25 cellular contexts compared by ENCODE assay signal in the genomic region with DNA sequence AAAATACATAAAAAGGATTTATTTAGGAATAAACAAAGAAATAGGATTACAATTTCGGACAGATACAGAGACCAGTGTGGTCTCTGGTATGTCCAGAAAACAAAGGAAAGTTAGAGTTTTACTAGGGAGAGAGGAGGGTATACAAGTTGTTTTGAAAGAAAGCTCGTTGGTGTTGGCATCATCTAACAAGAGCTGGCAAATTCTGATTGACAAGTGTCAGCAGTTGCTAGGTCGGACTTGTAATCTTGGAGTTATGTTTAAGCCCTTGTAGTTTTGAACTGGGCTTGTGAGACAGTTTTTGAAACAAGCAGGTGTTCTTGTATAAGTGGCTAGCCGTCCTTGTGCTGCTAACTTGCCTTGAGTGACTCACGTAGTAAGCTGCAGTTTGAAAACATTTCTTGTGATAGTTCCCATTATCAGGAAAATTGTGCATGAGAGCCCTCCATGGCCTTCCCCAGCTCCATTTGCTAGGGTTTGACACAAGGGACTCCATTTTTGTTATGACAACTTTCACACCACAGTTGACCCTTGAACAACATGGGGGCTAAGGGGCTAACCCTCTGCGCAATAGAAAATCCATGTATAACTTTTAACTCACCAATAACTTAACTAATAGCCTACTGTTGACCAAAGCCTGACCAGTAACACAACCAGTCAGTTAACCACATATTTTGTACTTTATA. TPM values are rescaled to one million over a fixed set of nuclear protein-coding genes. Genes with fewer than 3 reads are reported as not detected.
DNase-seq lines count a peak whose midpoint lies in the region; ATAC-seq, FAIRE-seq and TF ChIP-seq lines count a peak whose summit lies in the region.
"Had no signal": no experiment of that assay in that cellular context is flagged by ENCODE, and none has a peak within 500 bp of the region (broad histone marks: within the 10 kb centered on the region; RNA-seq: fewer than 3 reads in every experiment).

No MANE protein-coding gene starts in this region.

- no peak overlapping the region for H3K4me2 ChIP-seq in keratinocyte (ENCODE audit: control insufficient read depth, extremely low read depth, insufficient read depth, low read depth, low read length)
- H3K4me2 ChIP-seq in trophoblast cell (ENCODE audit: low read length): no peak overlapping the region

- dilution Hi-C loops in keratinocyte (cut with MboI; ENCODE audit: extremely low pct_ligation_motif_present, low sequenced_read_pairs): no loop called here

- no peaks in the 10 kb centered on the region for H3K4me1 Mint-ChIP-seq in stimulated activated naive CD8-positive, alpha-beta T cell treated with anti-CD3 and anti-CD28 coated beads, Interleukin-15, amount 100 ng/mL, for 72 hours
- H3K4me1 Mint-ChIP-seq: B cell had no signal

- H3K27me3 Mint-ChIP-seq in stimulated activated naive CD8-positive, alpha-beta T cell treated with anti-CD3 and anti-CD28 coated beads, Interleukin-15, amount 100 ng/mL, for 72 hours: peaks cover 27% of the 10 kb centered on the region

- H3K79me1 ChIP-seq in trophoblast cell (ENCODE audit: low read length): no peaks in the 10 kb centered on the region

- H2BK5ac ChIP-seq in trophoblast cell (ENCODE audit: low read depth, low read length, poor library complexity): no peak overlapping the region

- H3K9me3 ChIP-seq in heart right ventricle: no peaks in the 10 kb centered on the region
- H3K9me3 ChIP-seq in keratinocyte (ENCODE audit: control insufficient read depth, low read depth, low read length): no peaks in the 10 kb centered on the region
- no peaks in the 10 kb centered on the region for H3K9me3 ChIP-seq in trophoblast cell (ENCODE audit: insufficient read depth, low read depth, low read length)
- H3K9me3 ChIP-seq: Caco-2, Peyer's patch had no signal

- H4K12ac ChIP-seq in trophoblast cell (ENCODE audit: low read depth, low read length): no peak overlapping the region

- no peak overlapping the region for H4K8ac ChIP-seq in trophoblast cell (ENCODE audit: low read depth, low read length)

- H4K20me1 ChIP-seq in keratinocyte (ENCODE audit: control insufficient read depth, extremely low read depth, insufficient read depth, low read length): no peaks in the 10 kb centered on the region

- TF ChIP-seq CTCF in heart right ventricle (IDR thresholded peaks at IDR 0.05) (no peak), keratinocyte (optimal IDR thresholded peaks at IDR 0.05 in 1 of 3, IDR thresholded peaks at IDR 0.05 in 1 of 3, conservative IDR thresholded peaks at IDR 0.05 in 1 of 3; ENCODE audit: extremely low read depth in 1 of 3, insufficient read depth in 2 of 3, low read length in 3 of 3) (no peak)

- in situ Hi-C loops in SK-MEL-5 (cut with HindIII; ENCODE audit: low pct_unique_long_range_greater_than_20kb, low sequenced_read_pairs): no loop called here

- H3K27me3 ChIP-seq in heart right ventricle (no peaks in the 10 kb centered on the region), keratinocyte (ENCODE audit: control insufficient read depth, extremely low read depth, insufficient read depth, low read length) (no peaks in the 10 kb centered on the region), trophoblast cell (ENCODE audit: insufficient read depth, low read length) (no peaks in the 10 kb centered on the region)
- H3K27me3 ChIP-seq: Peyer's patch had no signal

- no peaks in the 10 kb centered on the region for H3K79me2 ChIP-seq in keratinocyte (ENCODE audit: control insufficient read depth, insufficient read depth, low read length)
- H3K79me2 ChIP-seq in trophoblast cell (ENCODE audit: control insufficient read depth, insufficient read depth, low read length, poor library complexity): no peaks in the 10 kb centered on the region

- H3K27ac Mint-ChIP-seq in stimulated activated naive CD8-positive, alpha-beta T cell treated with anti-CD3 and anti-CD28 coated beads, Interleukin-15, amount 100 ng/mL, for 72 hours: no peak overlapping the region
- H3K27ac Mint-ChIP-seq: B cell; CD8-positive, alpha-beta T cell had no signal

- no peak overlapping the region for H4K91ac ChIP-seq in trophoblast cell (ENCODE audit: low read depth, low read length)

- no peak overlapping the region for H3K4ac ChIP-seq in trophoblast cell (ENCODE audit: low read depth, low read length)

- no peak overlapping the region for H3K4me3 Mint-ChIP-seq in stimulated activated naive CD8-positive, alpha-beta T cell treated with anti-CD3 and anti-CD28 coated beads, Interleukin-15, amount 100 ng/mL, for 72 hours
- H3K4me3 Mint-ChIP-seq: B cell; CD8-positive, alpha-beta T cell had no signal

- H3K27ac ChIP-seq in heart right ventricle (peak overlapping the region in 8 of 10 donors; percentile 19 to 72 (median 66)), keratinocyte (ENCODE audit: control insufficient read depth, insufficient read depth, low read length) (no peak overlapping the region), trophoblast cell (ENCODE audit: low read depth, low read length) (no peak overlapping the region)
- H3K27ac ChIP-seq: C4-2B, HL-60, Peyer's patch had no signal

- H2AK5ac ChIP-seq in trophoblast cell (ENCODE audit: low read length): no peak overlapping the region

- no peak overlapping the region for H2BK12ac ChIP-seq in trophoblast cell (ENCODE audit: low read length)

- H2BK120ac ChIP-seq in trophoblast cell (ENCODE audit: insufficient read depth, low read length, poor library complexity): no peak overlapping the region

- H3K4me1 ChIP-seq in heart right ventricle: peaks cover 0 to 15% (median 4%) of the 10 kb centered on the region in 9 donors
- peaks cover 15% of the 10 kb centered on the region for H3K4me1 ChIP-seq in keratinocyte (ENCODE audit: control insufficient read depth, extremely low read depth, insufficient read depth, low read length)
- H3K4me1 ChIP-seq in trophoblast cell (ENCODE audit: control insufficient read depth in 1 of 2, insufficient read depth in 2 of 2, low read length in 2 of 2): peaks cover 0 to 2% of the 10 kb centered on the region in 2 experiments
- H3K4me1 ChIP-seq: Peyer's patch had no signal

- intact Hi-C loops in heart right ventricle (cut with DNase I): loop anchor here in 1 of 10 donors (5.0 kb wide), 1 partner anchor 40 kb away; no protein-coding TSS in a partner anchor
- intact Hi-C loops in left ventricle myocardium superior (cut with micrococcal nuclease): no loop called here

- no peaks in the 10 kb centered on the region for H3K9me3 Mint-ChIP-seq in stimulated activated naive CD8-positive, alpha-beta T cell treated with anti-CD3 and anti-CD28 coated beads, Interleukin-15, amount 100 ng/mL, for 72 hours
- H3K9me3 Mint-ChIP-seq: CD8-positive, alpha-beta T cell had no signal

- no peak for ATAC-seq in heart right ventricle
- no peak for ATAC-seq in left ventricle myocardium superior
- ATAC-seq in stimulated activated naive CD8-positive, alpha-beta T cell treated with anti-CD3 and anti-CD28 coated beads, Interleukin-15, amount 100 ng/mL, for 72 hours: no peak
- ATAC-seq: CD8-positive, alpha-beta T cell had no signal

- H3K9ac ChIP-seq in keratinocyte (ENCODE audit: control insufficient read depth, extremely low read depth, insufficient read depth, low read length): no peak overlapping the region
- H3K9ac ChIP-seq in trophoblast cell (ENCODE audit: low read length): no peak overlapping the region

- H3K14ac ChIP-seq in trophoblast cell (ENCODE audit: low read length): no peak overlapping the region

- H3K18ac ChIP-seq in trophoblast cell (ENCODE audit: low read length): no peak overlapping the region

- no peaks in the 10 kb centered on the region for H3K36me3 ChIP-seq in heart right ventricle
- H3K36me3 ChIP-seq in keratinocyte (ENCODE audit: control insufficient read depth in 2 of 2, extremely low read depth in 1 of 2, insufficient read depth in 2 of 2, low read length in 2 of 2): no peaks in the 10 kb centered on the region
- H3K36me3 ChIP-seq in trophoblast cell (ENCODE audit: control insufficient read depth in 1 of 2, insufficient read depth in 2 of 2, low read length in 2 of 2): no peaks in the 10 kb centered on the region
- H3K36me3 ChIP-seq: Peyer's patch had no signal

- H3K4me3 ChIP-seq in heart right ventricle (no peak overlapping the region), keratinocyte (ENCODE audit: control insufficient read depth in 2 of 3, extremely low read depth in 1 of 3, insufficient read depth in 2 of 3, low read depth in 1 of 3, low read length in 3 of 3) (no peak overlapping the region), trophoblast cell (ENCODE audit: low read depth, low read length) (no peak overlapping the region)
- H3K4me3 ChIP-seq: Peyer's patch had no signal

- 52 to 68% methylated on average over 6 of the region's 6 CpGs for WGBS in heart right ventricle, 2 donors
- no CpG with 5 or more reads among the region's 6 CpGs for WGBS in trophoblast cell (ENCODE audit: extremely low coverage, insufficient coverage, insufficient read length)

- H3K9me1 ChIP-seq in keratinocyte (ENCODE audit: control insufficient read depth, extremely low read depth, insufficient read depth, low read length): no peaks in the 10 kb centered on the region

- H3K23ac ChIP-seq in trophoblast cell (ENCODE audit: low read length): no peak overlapping the region

- H2AFZ ChIP-seq in keratinocyte (ENCODE audit: control insufficient read depth, low read length) (no peak overlapping the region), trophoblast cell (ENCODE audit: insufficient read depth, low read length, poor library complexity) (no peak overlapping the region)

- no peak for DNase-seq in heart right ventricle
- DNase-seq in left ventricle myocardium superior: no peak
- DNase-seq in SK-MEL-5 (ENCODE audit: low read depth, low spot score): peak; percentile 22
- DNase-seq in keratinocyte (ENCODE audit: low read depth, low spot score): no peak
- DNase-seq in NK-92 treated with Interleukin-12 subunit alpha and Interleukin-12 subunit beta, amount 100 ng/mL, for 24 hours (lab: John Stamatoyannopoulos, UW): no peak
- DNase-seq in trophoblast cell: no peak
- DNase-seq in stimulated activated naive CD8-positive, alpha-beta T cell treated with anti-CD3 and anti-CD28 coated beads, Interleukin-15, amount 100 ng/mL, for 72 hours: no peak
- DNase-seq: Caco-2; CD8-positive, alpha-beta T cell; DMS79 treated with DMSO at 0.1 percent for 48 hours; GF-D8; H7; Karpas-422; MV-4-11; NCI-H1105 treated with DMSO at 0.1 percent for 48 hours; NCI-H146; NCI-H2029; NCI-H2227 treated with DMSO at 0.1 percent for 48 hours; NCI-H526 treated with DMSO at 0.1 percent for 48 hours; Peyer's patch; SIG-M5 had no signal

- FAIRE-seq in keratinocyte (lab: Jason Lieb, UNC): peak; percentile 36
- FAIRE-seq: GM12891 had no signal

RNA-seq across cellular contexts. Expression of a gene that starts 48.1 kb away (rescaled TPM):
- total RNA-seq in heart right ventricle (10 to 100 TPM; 41.9 to 74.0 (median 54.9) TPM), left ventricle myocardium superior (58.4 TPM)
- polyA plus RNA-seq in heart right ventricle (100 to 1,000 TPM in 1 of 2 donors, 10 to 100 TPM in 1; 29.6 to 103 TPM), keratinocyte (19.8 to 23.1 TPM (median 22.6 TPM) in 3 replicates)
- 107 and 112 TPM in 2 replicates for total RNA-seq in SK-MEL-5 (2014; rRNA removed; shearing (Covaris generic))
- polyA plus RNA-seq in SK-MEL-5 (2015; cell fraction: cytosol; rRNA removed): 63.4 and 74.5 TPM in 2 replicates
- polyA plus RNA-seq in SK-MEL-5 (2015; cell fraction: nucleus; rRNA removed): 32.1 and 34.2 TPM in 2 replicates
- polyA plus RNA-seq in keratinocyte (2011; ENCODE audit: low read depth): 107 TPM
- polyA plus RNA-seq in keratinocyte (2011; cell fraction: cytosol; rRNA removed): 17.9 and 19.5 TPM in 2 replicates
- 27.8 and 33.5 TPM in 2 replicates for polyA plus RNA-seq in keratinocyte (2011; cell fraction: nucleus; rRNA removed)
- 41.5 and 51.1 TPM in 2 replicates for polyA plus RNA-seq in keratinocyte (2012; ENCODE audit: low replicate concordance)
- 6.1 to 10.3 TPM (median 8.5 TPM) in 3 replicates for polyA minus RNA-seq in keratinocyte
- polyA minus RNA-seq in keratinocyte (2011; cell fraction: cytosol; rRNA and poly(A)+ RNA removed): 20.7 TPM
- 8.3 and 13.4 TPM in 2 replicates for polyA minus RNA-seq in keratinocyte (2011; cell fraction: nucleus; rRNA and poly(A)+ RNA removed)
- polyA plus RNA-seq in trophoblast cell (2013): 28.4 and 28.5 TPM in 2 replicates

Comparison
In these comparisons a context has a peak if more than half of its experiments do, and no peak if none do; other contexts are left out.
1. H3K27ac ChIP-seq: peak in heart right ventricle (8 of 10); none in keratinocyte (single experiment) and trophoblast cell (single experiment).